11 cellular contexts compared by ENCODE assay signal in the genomic region with DNA sequence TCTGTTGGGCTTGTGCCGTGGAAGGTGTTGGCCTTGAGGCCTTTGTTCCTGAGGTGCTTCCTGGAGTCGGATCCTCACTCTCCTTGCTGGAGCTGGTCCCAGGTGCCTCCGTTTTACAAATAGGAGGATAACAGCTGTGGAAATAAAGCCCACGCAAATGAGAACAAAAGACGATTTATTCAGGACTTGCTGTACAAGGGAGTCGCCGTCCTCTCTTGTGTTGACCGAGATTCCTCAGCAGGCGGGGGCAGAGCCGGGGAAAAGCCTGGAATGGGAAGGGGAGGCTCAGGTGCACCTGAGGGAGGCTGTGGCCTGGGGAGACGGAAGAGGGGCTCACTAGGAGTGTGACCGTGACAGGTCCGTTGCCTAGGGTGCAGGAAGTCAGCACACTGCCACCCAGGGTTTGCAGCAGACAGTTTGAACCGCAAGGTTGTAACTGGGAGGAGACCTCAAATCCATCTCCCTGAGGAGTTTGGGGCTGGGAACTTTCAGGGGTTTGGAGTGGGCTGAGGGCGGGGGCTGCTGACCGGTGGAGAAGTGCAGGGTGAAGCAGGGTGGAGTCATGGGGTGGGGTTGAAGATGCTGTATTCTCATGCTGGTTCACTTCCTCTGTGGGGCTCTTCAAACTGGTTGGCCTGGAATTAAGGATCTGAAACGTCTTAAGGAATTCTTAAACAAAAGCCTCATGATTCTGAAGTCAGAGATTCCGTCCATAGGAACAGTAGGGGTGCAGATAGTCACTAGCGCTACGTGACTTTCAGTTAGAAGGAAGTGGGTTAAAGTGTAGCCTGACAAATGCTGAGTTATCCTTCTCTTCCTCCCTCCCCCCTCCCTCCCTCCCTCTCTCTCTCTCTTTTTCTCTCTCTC. TPM values are rescaled to one million over a fixed set of nuclear protein-coding genes. Genes with fewer than 3 reads are reported as not detected.
A peak's percentile ranks its signal among the peaks of the same experiment; 100 is the strongest.
DNase-seq lines count a peak whose midpoint lies in the region; ATAC-seq and TF ChIP-seq lines count a peak whose summit lies in the region.
"Had no signal": no experiment of that assay in that cellular context is flagged by ENCODE, and none has a peak within 500 bp of the region (broad histone marks: within the 10 kb centered on the region; RNA-seq: fewer than 3 reads in every experiment).

No MANE protein-coding gene starts in this region.

- peak overlapping the region; percentile 90 for H3K4me3 Mint-ChIP-seq in activated T-helper 17 cell treated with anti-CD3 and anti-CD28 coated beads, Interleukin-2, amount 50 U/mL, for 72 hours
- H3K4me3 Mint-ChIP-seq in naive B cell, result peak overlapping the region in 6 of 8 donors; percentile 6 to 91 (median 72)

- TF ChIP-seq CTCF in KMS-11 (conservative IDR thresholded peaks at IDR 0.05; ENCODE audit: low read depth, low read length), result no peak

- H4K20me1 ChIP-seq in KMS-11 (ENCODE audit: insufficient read depth), result no peaks in the 10 kb centered on the region

- ATAC-seq in activated T-helper 17 cell treated with anti-CD3 and anti-CD28 coated beads, Interleukin-2, amount 50 U/mL, for 72 hours (replicated peaks), result peak; percentile 22
- ATAC-seq in naive B cell (ENCODE audit: low read depth in 2 of 2), result no peak
- ATAC-seq in GM19035 (IDR thresholded peaks at IDR 0.05; ENCODE audit: unreplicated experiment), result no peak
- ATAC-seq in GM21619 (IDR thresholded peaks at IDR 0.05; ENCODE audit: unreplicated experiment), result no peak

- no peak overlapping the region for H3K9ac ChIP-seq in KMS-11

- H3K4me1 ChIP-seq in KMS-11 (ENCODE audit: low read depth, poor library complexity, severe bottlenecking), result peaks cover 60% of the 10 kb centered on the region

- no peak overlapping the region for H2AFZ ChIP-seq in KMS-11 (ENCODE audit: low read depth)

- H3K79me2 ChIP-seq in KMS-11 (ENCODE audit: insufficient read depth, low read depth), result no peaks in the 10 kb centered on the region

- H3K27me3 Mint-ChIP-seq in activated T-helper 17 cell treated with anti-CD3 and anti-CD28 coated beads, Interleukin-2, amount 50 U/mL, for 72 hours, result no peaks in the 10 kb centered on the region
- no peaks in the 10 kb centered on the region for H3K27me3 Mint-ChIP-seq in naive B cell

- H3K4me2 ChIP-seq in KMS-11, result peak overlapping the region; percentile 22; the same call in 1 of the 2 replicates

- H3K4me1 Mint-ChIP-seq in activated T-helper 17 cell treated with anti-CD3 and anti-CD28 coated beads, Interleukin-2, amount 50 U/mL, for 72 hours, result peaks cover 25% of the 10 kb centered on the region
- peaks cover 19 to 31% (median 29%) of the 10 kb centered on the region in 3 donors for H3K4me1 Mint-ChIP-seq in naive B cell

- no peak overlapping the region for H3K27ac ChIP-seq in KMS-11
- H3K27ac ChIP-seq: SK-N-MC had no signal

- no peak overlapping the region for H3K4me3 ChIP-seq in KMS-11 (IDR thresholded peaks at IDR 0.05; ENCODE audit: insufficient read depth, low read depth, low read length)
- H3K4me3 ChIP-seq: MG63, SK-N-MC had no signal

- H3K9me3 Mint-ChIP-seq in activated T-helper 17 cell treated with anti-CD3 and anti-CD28 coated beads, Interleukin-2, amount 50 U/mL, for 72 hours, result no peaks in the 10 kb centered on the region
- H3K9me3 Mint-ChIP-seq in naive B cell, result no peaks in the 10 kb centered on the region

- H3K36me3 Mint-ChIP-seq in activated T-helper 17 cell treated with anti-CD3 and anti-CD28 coated beads, Interleukin-2, amount 50 U/mL, for 72 hours (ENCODE audit: low read depth), result peaks cover 18% of the 10 kb centered on the region
- H3K36me3 Mint-ChIP-seq in naive B cell, result peaks cover under 1 to 6% of the 10 kb centered on the region in 2 donors

- DNase-seq in COLO829 (ENCODE audit: low spot score) (peak; percentile 57), naive B cell (no peak), NCI-H1048 (lab: John Stamatoyannopoulos, UW) (no peak), DMS153 treated with DMSO at 0.1 percent for 48 hours (lab: John Stamatoyannopoulos, UW; ENCODE audit: unreplicated experiment) (no peak)
- DNase-seq: activated effector memory CD4-positive, alpha-beta T cell treated with Interleukin-2 at 50 U/mL for 16 hours; MG63 had no signal

- peak overlapping the region; percentile 83 for H3K27ac Mint-ChIP-seq in activated T-helper 17 cell treated with anti-CD3 and anti-CD28 coated beads, Interleukin-2, amount 50 U/mL, for 72 hours
- H3K27ac Mint-ChIP-seq in naive B cell, result peak overlapping the region in 5 of 6 donors; percentile 26 to 82 (median 65)

- no peaks in the 10 kb centered on the region for H3K36me3 ChIP-seq in KMS-11 (ENCODE audit: insufficient read depth)

- no peaks in the 10 kb centered on the region for H3K27me3 ChIP-seq in KMS-11 (ENCODE audit: insufficient read depth, low read depth)
- H3K27me3 ChIP-seq: MG63 had no signal

RNA-seq across cellular contexts. Expression of a gene that starts 2.6 kb away (rescaled TPM):
- total RNA-seq in activated T-helper 17 cell treated with anti-CD3 and anti-CD28 coated beads, Interleukin-2, amount 50 U/mL, for 72 hours, result 10 to 100 TPM; 32.5 to 33.6 TPM
- 10 to 100 TPM; 25.1 to 75.7 (median 39.2) TPM for polyA plus RNA-seq in naive B cell (ENCODE audit: low read depth in 6 of 6)

RNA-seq across cellular contexts. Expression of a gene that starts 10.7 kb away (rescaled TPM):
- total RNA-seq in activated T-helper 17 cell treated with anti-CD3 and anti-CD28 coated beads, Interleukin-2, amount 50 U/mL, for 72 hours, result 10 to 100 TPM; 33.3 to 57.4 TPM
- polyA plus RNA-seq in naive B cell (ENCODE audit: low read depth in 6 of 6), result 10 to 100 TPM in 5 of 6 donors, 1 to 10 TPM in 1; 9.4 to 18.6 (median 10.9) TPM

RNA-seq across cellular contexts. Expression of a gene that starts 59.8 kb away (rescaled TPM):
- 100 to 1,000 TPM; 102 to 115 TPM for total RNA-seq in activated T-helper 17 cell treated with anti-CD3 and anti-CD28 coated beads, Interleukin-2, amount 50 U/mL, for 72 hours
- 10 to 100 TPM; 28.5 to 46.1 (median 39.2) TPM for polyA plus RNA-seq in naive B cell (ENCODE audit: low read depth in 6 of 6)
